21 cellular contexts compared by ENCODE assay signal in genomic region chr4:66647468-66647867, GRCh38.
DNase-seq lines count a peak whose midpoint lies in the region; ATAC-seq, FAIRE-seq and TF ChIP-seq lines count a peak whose summit lies in the region.
"Had no signal": no experiment of that assay in that cellular context is flagged by ENCODE, and none has a peak within 500 bp of the region (broad histone marks: within the 10 kb centered on the region; RNA-seq: fewer than 3 reads in every experiment).

No MANE protein-coding gene starts in this region.

- DNase-seq in NCI-H82 (lab: John Stamatoyannopoulos, UW) = peak; percentile 19
- no peak for DNase-seq in NCI-H82 treated with DMSO at 0.1 percent for 48 hours (lab: John Stamatoyannopoulos, UW; ENCODE audit: unreplicated experiment)
- DNase-seq in HCEC 1CT = peak; percentile 1
- DNase-seq in bronchial epithelial cell (ENCODE audit: low read depth) = peak; percentile 36
- no peak for DNase-seq in amniotic stem cell (lab: John Stamatoyannopoulos, UW)
- no peak for DNase-seq in putamen (ENCODE audit: low spot score)
- DNase-seq in NCI-H524 treated with DMSO at 0.1 percent for 48 hours (lab: John Stamatoyannopoulos, UW) = no peak
- DNase-seq: ACHN; AML-193; BE2C; CD4-positive, alpha-beta T cell; CD8-positive, alpha-beta memory T cell; DMS153; GOT3 had no signal

- ATAC-seq in HG03097 (IDR thresholded peaks at IDR 0.05; ENCODE audit: low FRiP score, unreplicated experiment) = no peak

- no peaks in the 10 kb centered on the region for H3K27me3 ChIP-seq in bronchial epithelial cell (ENCODE audit: control insufficient read depth, insufficient read depth, low read length)
- H3K27me3 ChIP-seq: BE2C; BLaER1 treated with 17β-estradiol and CSF1 and Interleukin-3, amounts not matched to agents 10 nM and 100 nM had no signal

- no peak for TF ChIP-seq CTCF in bronchial epithelial cell (IDR thresholded peaks at IDR 0.05; ENCODE audit: insufficient read depth, low read length, severe bottlenecking)

- no peaks in the 10 kb centered on the region for H3K36me3 ChIP-seq in bronchial epithelial cell (ENCODE audit: control insufficient read depth, insufficient read depth, low read length)
- H3K36me3 ChIP-seq: BE2C; BLaER1 treated with 17β-estradiol and CSF1 and Interleukin-3, amounts not matched to agents 10 nM and 100 nM; HAP-1 had no signal

- H3K4me3 ChIP-seq in bronchial epithelial cell (ENCODE audit: low read depth, low read length) = no peak overlapping the region
- H3K4me3 ChIP-seq: BLaER1 treated with 17β-estradiol and CSF1 and Interleukin-3, amounts not matched to agents 10 nM and 100 nM; HAP-1 had no signal

- no peak for FAIRE-seq in bronchial epithelial cell (lab: Jason Lieb, UNC)
- FAIRE-seq: A204.1, G401.6, GM12892, H54 had no signal

Comparison
In these comparisons a context has a peak if more than half of its experiments do, and no peak if none do; other contexts are left out.
1. DNase-seq: peak in NCI-H82 (single experiment), HCEC 1CT (single experiment) and bronchial epithelial cell (single experiment); none in NCI-H82 treated with DMSO at 0.1 percent for 48 hours (single experiment), amniotic stem cell (single experiment), putamen (single experiment) and NCI-H524 treated with DMSO at 0.1 percent for 48 hours (single experiment).